In genomic region chr1:43205671-43206070, GRCh38 we compare ENCODE assay signal across 14 cellular contexts. TPM values are rescaled to one million over a fixed set of nuclear protein-coding genes. Genes with fewer than 3 reads are reported as not detected.
DNase-seq lines count a peak whose midpoint lies in the region; ATAC-seq, FAIRE-seq and TF ChIP-seq lines count a peak whose summit lies in the region.
"Had no signal": no experiment of that assay in that cellular context is flagged by ENCODE, and none has a peak within 500 bp of the region (broad histone marks: within the 10 kb centered on the region; RNA-seq: fewer than 3 reads in every experiment).

No MANE protein-coding gene starts in this region.

- 0 out of 2 replicates have a peak overlapping the region, but pooled peaks have one; percentile 4 for H3K18ac ChIP-seq in H1 (ENCODE audit: extremely low read depth, low read length)

- no peak for TF ChIP-seq EP300 in H1 (IDR thresholded peaks at IDR 0.05; ENCODE audit: borderline replicate concordance in 1 of 2, low read depth in 2 of 2, low read length in 2 of 2)

- H3K79me1 ChIP-seq in H1 (ENCODE audit: low read depth, low read length): no peaks in the 10 kb centered on the region

- no peak for TF ChIP-seq RAD21 in H1 (IDR thresholded peaks at IDR 0.05 in 1 of 2, conservative IDR thresholded peaks at IDR 0.05 in 1 of 2; ENCODE audit: low read depth in 2 of 2, low read length in 2 of 2)

- TF ChIP-seq CTCF in AG04450 (IDR thresholded peaks at IDR 0.05; ENCODE audit: low read depth, low read length) (no peak), H1 (IDR thresholded peaks at IDR 0.05; ENCODE audit: control extremely low read depth in 1 of 3, insufficient read depth in 1 of 3, low read depth in 1 of 3, low read length in 3 of 3) (no peak)

- H3K27me3 ChIP-seq in AG04450 (ENCODE audit: control insufficient read depth, insufficient read depth, low read length) (no peaks in the 10 kb centered on the region), MG63 (no peaks in the 10 kb centered on the region), H1 (replicated peaks in 1 of 4; ENCODE audit: control insufficient read depth in 3 of 4, extremely low read depth in 1 of 4, insufficient read depth in 3 of 4, low read length in 3 of 4) (no peaks in the 10 kb centered on the region)
- H3K27me3 ChIP-seq: BE2C had no signal

- peak overlapping the region; percentile 97 for H3K27ac ChIP-seq in AG04450 (ENCODE audit: low read depth, low read length)
- H3K27ac ChIP-seq in H1 (ENCODE audit: low read depth, low read length): no peak overlapping the region

- H3K9me3 ChIP-seq in AG04450 (ENCODE audit: control insufficient read depth, insufficient read depth, low read length) (no peaks in the 10 kb centered on the region; the same call in 1 of the 2 replicates), MG63 (peaks cover 2% of the 10 kb centered on the region; the same call in 1 of the 2 replicates), H1 (ENCODE audit: insufficient read depth in 2 of 2, low read depth in 1 of 2, low read length in 1 of 2) (no peaks in the 10 kb centered on the region)
- H3K9me3 ChIP-seq: BE2C had no signal

- TF ChIP-seq POLR2A in H1 (IDR thresholded peaks at IDR 0.05; ENCODE audit: control extremely low read depth in 1 of 2, low read depth in 2 of 2, low read length in 2 of 2): no peak

- no peak overlapping the region for H2BK20ac ChIP-seq in H1 (ENCODE audit: low read length)

- peak overlapping the region; percentile 65 for H2BK12ac ChIP-seq in H1 (ENCODE audit: low read depth, low read length)

- 83% methylated on average over 4 of the region's 4 CpGs; no CpG with 5 or more reads in 1 of the 2 experiments for WGBS in H1 (ENCODE audit: extremely low coverage in 1 of 2, insufficient coverage in 1 of 2, insufficient read length in 1 of 2, insufficient replicate concordance in 2 of 2, low coverage in 1 of 2, low lambda C conversion rate in 2 of 2, missing lambda C conversion rate in 1 of 2), 2 experiments

- H3K23ac ChIP-seq in H1 (ENCODE audit: insufficient read length): no peak overlapping the region

- no peaks in the 10 kb centered on the region for H4K20me1 ChIP-seq in H1 (replicated peaks in 1 of 2; ENCODE audit: control insufficient read depth in 1 of 2, insufficient read depth in 2 of 2, low read length in 2 of 2)

- ATAC-seq in GM18873 (IDR thresholded peaks at IDR 0.05; ENCODE audit: low FRiP score, unreplicated experiment): no peak
- ATAC-seq: natural killer cell treated with Interleukin-12 subunit alpha and Interleukin-12 subunit beta and Interleukin-15 and Interleukin-18, amount 100 ng/mL, for 72 hours had no signal

- no peak overlapping the region for H4K5ac ChIP-seq in H1 (ENCODE audit: insufficient read length, low read depth, low read length)

- no peaks in the 10 kb centered on the region; the same call in 1 of the 2 replicates for H3K23me2 ChIP-seq in H1 (ENCODE audit: low read depth, low read length)

- H2BK5ac ChIP-seq in H1 (ENCODE audit: low read depth, low read length): peak overlapping the region; percentile 55; the same call in 1 of the 2 replicates

- no peak overlapping the region for H3K56ac ChIP-seq in H1 (replicated peaks; ENCODE audit: insufficient read length, low read depth, low read length)

- no peak overlapping the region for H3K9ac ChIP-seq in H1 (replicated peaks in 1 of 4; ENCODE audit: extremely low read depth in 1 of 4, low read depth in 3 of 4, low read length in 3 of 4)

- no peak overlapping the region for H2AFZ ChIP-seq in H1 (ENCODE audit: low read length)

- peaks cover 4 to 13% (median 11%) of the 10 kb centered on the region in 4 experiments for H3K4me1 ChIP-seq in H1 (replicated peaks in 1 of 4; ENCODE audit: control insufficient read depth in 3 of 4, insufficient read depth in 4 of 4, low read length in 3 of 4)
- H3K4me1 ChIP-seq: BE2C had no signal

- no peak overlapping the region; a peak in 1 of 4 replicates for H3K4me2 ChIP-seq in H1 (ENCODE audit: insufficient read depth in 1 of 2, low read depth in 2 of 2, low read length in 2 of 2)

- no peak overlapping the region for H2BK15ac ChIP-seq in H1 (ENCODE audit: low read length)

- no peak overlapping the region for H2BK120ac ChIP-seq in H1 (replicated peaks; ENCODE audit: low read depth, low read length)

- H4K8ac ChIP-seq in H1 (ENCODE audit: extremely low read depth, insufficient read depth, low read length): no peak overlapping the region

- H3K4me3 ChIP-seq in AG04450 (ENCODE audit: low read depth, low read length) (no peak overlapping the region), MG63 (no peak overlapping the region), H1 (ENCODE audit: extremely low read depth in 1 of 4, insufficient read depth in 2 of 4, low read depth in 3 of 4, low read length in 4 of 4) (no peak overlapping the region)

- H4K91ac ChIP-seq in H1 (replicated peaks; ENCODE audit: insufficient read length, low read length): no peak overlapping the region

- peak; percentile 16 for DNase-seq in AG04450 (ENCODE audit: low read depth, low spot score)
- DNase-seq in MG63: peak; percentile 21
- no peak for DNase-seq in H1 (ENCODE audit: low read depth in 1 of 2, low spot score in 2 of 2)
- DNase-seq in myocyte (ENCODE audit: low read depth): peak; percentile 16
- DNase-seq in stimulated activated naive CD4-positive, alpha-beta T cell (lab: John Stamatoyannopoulos, UW): no peak
- DNase-seq in activated CD4-positive, alpha-beta T cell treated with anti-CD3 and anti-CD28 coated beads, Interleukin-2, amount 50 U/mL, for 4 hours: no peak
- DNase-seq in NCI-H1930 (lab: John Stamatoyannopoulos, UW): no peak
- DNase-seq: activated CD8-positive, alpha-beta memory T cell treated with anti-CD3 and anti-CD28 coated beads for 24 hours; BE2C; effector memory CD4-positive, alpha-beta T cell; NCI-H2171 had no signal

- no peaks in the 10 kb centered on the region for H3K79me2 ChIP-seq in H1 (ENCODE audit: control insufficient read depth in 1 of 2, insufficient read depth in 2 of 2, low read length in 2 of 2)

- POLR2A ChIA-PET in AG04450 (lab: Yijun Ruan, JAX): no interaction called here
- POLR2A ChIA-PET in H1 (lab: Charles Lee; ENCODE audit: partially characterized antibody): interaction anchor here (2.8 kb wide), 1 partner anchor 152 kb away, joined by 6 read pairs; the partner anchor contains the start of gene CDC20

- no peak overlapping the region; the same call in 1 of the 2 replicates for H2AK5ac ChIP-seq in H1 (ENCODE audit: low read depth, low read length)

- H3K36me3 ChIP-seq in MG63 (no peaks in the 10 kb centered on the region), H1 (ENCODE audit: control insufficient read depth in 2 of 4, insufficient read depth in 4 of 4, low read length in 3 of 4) (no peaks in the 10 kb centered on the region)
- H3K36me3 ChIP-seq: BE2C had no signal

- FAIRE-seq in H1 (lab: Jason Lieb, UNC): no peak

- no peak overlapping the region for H3K14ac ChIP-seq in H1 (ENCODE audit: insufficient read length)

- H3K4ac ChIP-seq in H1 (replicated peaks; ENCODE audit: insufficient read length, low read depth, low read length): no peak overlapping the region

- CTCF ChIA-PET in AG04450 (lab: Charles Lee) (interaction anchor here (0.6 to 1.5 kb wide), 3 partner anchors 21 to 836 kb away, joined by 4 read pairs; no protein-coding TSS in a partner anchor), H1 (lab: Charles Lee; ENCODE audit: partially characterized antibody) (interaction anchor here (0.6 to 3.5 kb wide), 6 partner anchors 8 to 209 kb away, joined by 3 to 14 read pairs (median 6); no protein-coding TSS in a partner anchor)

TF ChIP-seq in H1, 55 proteins besides CTCF, POLR2A, EP300 and RAD21 (continues in another document):
- TF ChIP-seq RXRA (IDR thresholded peaks at IDR 0.05; ENCODE audit: insufficient read depth, low read depth, low read length) (no peak), SP1 (IDR thresholded peaks at IDR 0.05; ENCODE audit: low read depth, low read length) (no peak), BRCA1 (IDR thresholded peaks at IDR 0.05; ENCODE audit: low read depth, low read length) (no peak), TEAD4 (IDR thresholded peaks at IDR 0.05; ENCODE audit: low read depth, low read length) (no peak), SAP30 (IDR thresholded peaks at IDR 0.05; ENCODE audit: insufficient read depth, insufficient replicate concordance, low read length) (no peak), TBP (IDR thresholded peaks at IDR 0.05; ENCODE audit: low read depth, low read length) (no peak), SUZ12 (IDR thresholded peaks at IDR 0.05; ENCODE audit: low read length) (no peak), CHD2 (IDR thresholded peaks at IDR 0.05; ENCODE audit: low read length) (no peak), GABPA (IDR thresholded peaks at IDR 0.05; ENCODE audit: borderline replicate concordance, insufficient read depth, low read length) (no peak)

RNA-seq across cellular contexts. Expression of gene CFAP57, which starts 33.5 kb away (rescaled TPM):
- polyA plus RNA-seq in AG04450 (2011; rRNA removed) (0.55 and 0.58 TPM in 2 replicates), H1 (2011; rRNA removed) (0.20 and 0.36 TPM in 2 replicates)
- 0.22 and 0.41 TPM in 2 replicates for polyA minus RNA-seq in AG04450 (2011; rRNA and poly(A)+ RNA removed)
- 0.56 and 1.5 TPM in 2 replicates for total RNA-seq in MG63 (2014; rRNA removed; shearing (Covaris generic); ENCODE audit: low replicate concordance)
- total RNA-seq in H1 (2021; fragmentation: NEBNext Ultra II Directional; extraction: Animal tissue kit (Norgen Biotek cat#: 25700)): 0.23 and 0.80 TPM in 2 replicates
- polyA plus RNA-seq in H1 (2011; cell fraction: cytosol; rRNA removed): 0.21 TPM
- 0.46 TPM for polyA plus RNA-seq in H1 (2011; cell fraction: nucleus; rRNA removed)
- polyA plus RNA-seq in H1 (2012, experiment 1 of 2): 0.16 to 1.2 TPM (median 0.36 TPM) in 4 replicates
- not detected for polyA plus RNA-seq in H1 (2012, experiment 2 of 2)
- polyA plus RNA-seq in H1 (2013, experiment 1 of 2): 0.14 TPM
- 0.13 TPM for polyA plus RNA-seq in H1 (2013, experiment 2 of 2)
- polyA minus RNA-seq in H1 (2011; rRNA and poly(A)+ RNA removed): 0.38 and 0.39 TPM in 2 replicates
- polyA minus RNA-seq in H1 (2011; cell fraction: cytosol; rRNA and poly(A)+ RNA removed): not detected
- polyA minus RNA-seq in H1 (2011; cell fraction: nucleus; rRNA and poly(A)+ RNA removed): 1.5 TPM
- 0.21 and 0.47 TPM in 2 replicates for total RNA-seq in myocyte
- 0.66 TPM for polyA plus RNA-seq in myocyte (2012)
- total RNA-seq: T-helper 2 cell treated with Interferon-gamma antibody and Interleukin-4, amounts not matched to agents 100 ng/mL and 5 ng/mL, for 36 hours had no signal

RNA-seq across cellular contexts. Expression of gene EBNA1BP2, which starts 33.6 kb away (rescaled TPM):
- polyA plus RNA-seq in AG04450 (2011; rRNA removed): 61.6 and 62.0 TPM in 2 replicates
- 25.7 and 27.1 TPM in 2 replicates for polyA minus RNA-seq in AG04450 (2011; rRNA and poly(A)+ RNA removed)
- total RNA-seq in MG63 (2014; rRNA removed; shearing (Covaris generic); ENCODE audit: low replicate concordance): 339 and 360 TPM in 2 replicates
- 102 and 104 TPM in 2 replicates for total RNA-seq in H1 (2021; fragmentation: NEBNext Ultra II Directional; extraction: Animal tissue kit (Norgen Biotek cat#: 25700))
- 31.0 and 46.0 TPM in 2 replicates for polyA plus RNA-seq in H1 (2011; rRNA removed)
- 66.3 TPM for polyA plus RNA-seq in H1 (2011; cell fraction: cytosol; rRNA removed)
- polyA plus RNA-seq in H1 (2011; cell fraction: nucleus; rRNA removed): 60.5 TPM
- 105 to 125 TPM (median 112 TPM) in 4 replicates for polyA plus RNA-seq in H1 (2012, experiment 1 of 2)
- 34.5 TPM for polyA plus RNA-seq in H1 (2012, experiment 2 of 2)
- polyA plus RNA-seq in H1 (2013, experiment 1 of 2): 128 TPM
- polyA plus RNA-seq in H1 (2013, experiment 2 of 2): 128 TPM
- 25.7 and 31.5 TPM in 2 replicates for polyA minus RNA-seq in H1 (2011; rRNA and poly(A)+ RNA removed)
- 28.8 TPM for polyA minus RNA-seq in H1 (2011; cell fraction: cytosol; rRNA and poly(A)+ RNA removed)
- polyA minus RNA-seq in H1 (2011; cell fraction: nucleus; rRNA and poly(A)+ RNA removed): 31.6 TPM
- 67.4 and 74.0 TPM in 2 replicates for total RNA-seq in myocyte
- 78.0 TPM for polyA plus RNA-seq in myocyte (2012)

Comparison
In these comparisons a context has a peak if more than half of its experiments do, and no peak if none do; other contexts are left out.
1. DNase-seq: peak in AG04450 (single experiment), MG63 (single experiment) and myocyte (single experiment); none in H1 (0 of 2), stimulated activated naive CD4-positive, alpha-beta T cell (0 of 6), activated CD4-positive, alpha-beta T cell treated with anti-CD3 and anti-CD28 coated beads, Interleukin-2, amount 50 U/mL, for 4 hours (0 of 2) and NCI-H1930 (0 of 2).